ENCODE assay signal across 25 cellular contexts in the genomic region with DNA sequence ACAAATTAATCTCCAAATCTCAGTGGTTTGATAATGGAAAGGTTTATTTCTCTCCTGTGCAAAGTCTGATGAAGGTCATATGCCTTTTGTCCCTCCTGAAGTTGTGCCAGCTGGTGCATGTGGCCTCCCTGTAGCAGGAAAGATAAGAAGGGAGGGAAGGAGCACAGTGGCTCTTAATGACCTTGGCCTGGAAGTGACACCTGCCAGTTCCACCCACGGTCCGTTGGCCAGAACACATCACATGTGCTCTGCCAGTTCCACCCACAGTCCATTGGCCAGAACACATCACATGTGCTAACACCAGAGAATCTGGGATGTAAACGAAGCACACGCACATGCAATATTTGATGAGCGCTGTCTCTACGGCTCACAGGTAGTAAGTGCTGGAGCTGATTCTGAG.
DNase-seq lines count a peak whose midpoint lies in the region; ATAC-seq, FAIRE-seq and TF ChIP-seq lines count a peak whose summit lies in the region.
"Had no signal": no experiment of that assay in that cellular context is flagged by ENCODE, and none has a peak within 500 bp of the region (broad histone marks: within the 10 kb centered on the region; RNA-seq: fewer than 3 reads in every experiment).

No MANE protein-coding gene starts in this region.

- H3K27me3 Mint-ChIP-seq in T-helper 17 cell = no peaks in the 10 kb centered on the region
- H3K27me3 Mint-ChIP-seq in activated CD8-positive, alpha-beta T cell treated with anti-CD3 and anti-CD28 coated beads, Interleukin-2, amount 10 ng/mL, durations not matched to agents 7 days and 5 days (ENCODE audit: low read depth) = no peaks in the 10 kb centered on the region
- H3K27me3 Mint-ChIP-seq: activated CD8-positive, alpha-beta T cell treated with anti-CD3 and anti-CD28 coated beads for 36 hours; central memory CD8-positive, alpha-beta T cell; stimulated activated naive CD8-positive, alpha-beta T cell treated with anti-CD3 and anti-CD28 coated beads, Interleukin-15, Interleukin-2, amounts not matched to agents 100 ng/mL and 50 ng/mL, for 24 hours had no signal

- no peak overlapping the region for H3K4me3 ChIP-seq in heart left ventricle
- no peak overlapping the region for H3K4me3 ChIP-seq in small intestine (ENCODE audit: low read depth in 1 of 2, low read length in 2 of 2)
- H3K4me3 ChIP-seq in foreskin fibroblast (ENCODE audit: low read depth in 1 of 2, low read length in 2 of 2) = no peak overlapping the region
- H3K4me3 ChIP-seq: gastrocnemius medialis, PC-9, smooth muscle cell, transverse colon had no signal

- intact Hi-C loops in heart left ventricle (cut with DNase I) = no loop called here

- DNase-seq in HEK293T (ENCODE audit: extremely low spot score) (no peak), T-helper 17 cell (no peak), heart left ventricle (peak in 4 of 5 donors; percentile 32 to 73 (median 46)), small intestine (peak; percentile 6), foreskin fibroblast (no peak), H4 (ENCODE audit: low spot score) (no peak)
- no peak for DNase-seq in activated CD8-positive, alpha-beta T cell treated with anti-CD3 and anti-CD28 coated beads, Interleukin-2, amount 10 ng/mL, durations not matched to agents 7 days and 5 days
- DNase-seq: activated CD4-positive, CD25-positive, alpha-beta regulatory T cell; activated CD8-positive, alpha-beta T cell treated with anti-CD3 and anti-CD28 coated beads for 36 hours; activated naive CD4-positive, alpha-beta T cell treated with Interleukin-2 at 50 U/mL for 16 hours; activated T-cell treated with anti-CD3 and anti-CD28 coated beads, Interleukin-2, amount 50 U/mL, for 1 hour; CD8-positive, alpha-beta T cell; DMS79 treated with DMSO at 0.1 percent for 48 hours; gastrocnemius medialis; HFFc6; MM.1S; NCI-H146; PC-9; stimulated activated CD4-positive, alpha-beta T cell treated with anti-CD3 and anti-CD28 coated beads, Interleukin-2, amount 100 ng/mL, for 48 hours; transverse colon had no signal

- H3K4me3 Mint-ChIP-seq in T-helper 17 cell = no peak overlapping the region
- no peak overlapping the region for H3K4me3 Mint-ChIP-seq in activated CD8-positive, alpha-beta T cell treated with anti-CD3 and anti-CD28 coated beads, Interleukin-2, amount 10 ng/mL, durations not matched to agents 7 days and 5 days
- H3K4me3 Mint-ChIP-seq: activated CD8-positive, alpha-beta T cell treated with anti-CD3 and anti-CD28 coated beads for 36 hours; CD8-positive, alpha-beta T cell; central memory CD8-positive, alpha-beta T cell; HFFc6; stimulated activated naive CD8-positive, alpha-beta T cell treated with anti-CD3 and anti-CD28 coated beads, Interleukin-15, Interleukin-2, amounts not matched to agents 100 ng/mL and 50 ng/mL, for 24 hours had no signal

- H3K9me3 Mint-ChIP-seq in activated CD8-positive, alpha-beta T cell treated with anti-CD3 and anti-CD28 coated beads, Interleukin-2, amount 10 ng/mL, durations not matched to agents 7 days and 5 days (ENCODE audit: insufficient read depth) = no peaks in the 10 kb centered on the region
- H3K9me3 Mint-ChIP-seq: activated CD8-positive, alpha-beta T cell treated with anti-CD3 and anti-CD28 coated beads for 36 hours; CD8-positive, alpha-beta T cell; central memory CD8-positive, alpha-beta T cell; HFFc6; stimulated activated naive CD8-positive, alpha-beta T cell treated with anti-CD3 and anti-CD28 coated beads, Interleukin-15, Interleukin-2, amounts not matched to agents 100 ng/mL and 50 ng/mL, for 24 hours had no signal

- no peak for ATAC-seq in T-helper 17 cell
- peak; percentile 61 to 93 (median 86) for ATAC-seq in heart left ventricle
- no peak for ATAC-seq in activated CD8-positive, alpha-beta T cell treated with anti-CD3 and anti-CD28 coated beads, Interleukin-2, amount 10 ng/mL, durations not matched to agents 7 days and 5 days
- ATAC-seq: activated CD8-positive, alpha-beta T cell treated with anti-CD3 and anti-CD28 coated beads for 36 hours; CD8-positive, alpha-beta T cell; gastrocnemius medialis; left lobe of liver had no signal

- POLR2A ChIA-PET in HEK293T (lab: Yijun Ruan, JAX) = no interaction called here
- POLR2A ChIA-PET in activated CD8-positive, alpha-beta T cell treated with anti-CD3 and anti-CD28 coated beads, Interleukin-2, amount 10 ng/mL, durations not matched to agents 7 days and 5 days (lab: Charles Lee) = no interaction called here

- H3K4me1 ChIP-seq in heart left ventricle (peaks cover 0 to 11% (median 0%) of the 10 kb centered on the region in 12 donors), small intestine (ENCODE audit: control insufficient read depth in 2 of 2, insufficient read depth in 1 of 2, low read depth in 1 of 2, low read length in 1 of 2) (no peaks in the 10 kb centered on the region)
- H3K4me1 ChIP-seq: gastrocnemius medialis, transverse colon had no signal

- peaks cover 11% of the 10 kb centered on the region for H3K4me1 Mint-ChIP-seq in T-helper 17 cell
- H3K4me1 Mint-ChIP-seq in activated CD8-positive, alpha-beta T cell treated with anti-CD3 and anti-CD28 coated beads, Interleukin-2, amount 10 ng/mL, durations not matched to agents 7 days and 5 days (ENCODE audit: low read depth) = peaks cover 7% of the 10 kb centered on the region

- H3K36me3 ChIP-seq in heart left ventricle (peaks cover 0 to 45% (median 0%) of the 10 kb centered on the region in 9 donors), small intestine (ENCODE audit: control insufficient read depth in 2 of 2, insufficient read depth in 2 of 2, low read length in 2 of 2) (no peaks in the 10 kb centered on the region)
- H3K36me3 ChIP-seq: gastrocnemius medialis, transverse colon had no signal

- H3K27ac ChIP-seq in heart left ventricle (peak overlapping the region in 1 of 12 donors; percentile 18), small intestine (ENCODE audit: low read depth in 1 of 2, low read length in 1 of 2) (no peak overlapping the region)
- H3K27ac ChIP-seq: gastrocnemius medialis, neutrophil, PC-9, transverse colon had no signal

- no peak for TF ChIP-seq CTCF in heart left ventricle (IDR thresholded peaks at IDR 0.05)
- TF ChIP-seq CTCF in foreskin fibroblast (IDR thresholded peaks at IDR 0.05; ENCODE audit: low read depth, low read length) = no peak

- peak overlapping the region; percentile 32 for H3K27ac Mint-ChIP-seq in T-helper 17 cell
- no peak overlapping the region for H3K27ac Mint-ChIP-seq in activated CD8-positive, alpha-beta T cell treated with anti-CD3 and anti-CD28 coated beads, Interleukin-2, amount 10 ng/mL, durations not matched to agents 7 days and 5 days
- H3K27ac Mint-ChIP-seq: CD8-positive, alpha-beta T cell; HFFc6 had no signal

- H3K9me3 ChIP-seq in T-helper 17 cell (ENCODE audit: control insufficient read depth, low read length, poor library complexity, severe bottlenecking) (no peaks in the 10 kb centered on the region), heart left ventricle (no peaks in the 10 kb centered on the region), small intestine (ENCODE audit: control insufficient read depth, low read depth) (no peaks in the 10 kb centered on the region)
- H3K9me3 ChIP-seq: gastrocnemius medialis, neutrophil, transverse colon had no signal

- FAIRE-seq in small intestine (lab: Jason Lieb, UNC) = no peak

- CTCF ChIA-PET in HEK293T (lab: Yijun Ruan, JAX) = no interaction called here
- CTCF ChIA-PET in activated CD8-positive, alpha-beta T cell treated with anti-CD3 and anti-CD28 coated beads, Interleukin-2, amount 10 ng/mL, durations not matched to agents 7 days and 5 days (lab: Charles Lee) = no interaction called here

- H3K36me3 Mint-ChIP-seq in T-helper 17 cell (ENCODE audit: low read depth) = peaks cover 8% of the 10 kb centered on the region
- peaks cover 57% of the 10 kb centered on the region for H3K36me3 Mint-ChIP-seq in activated CD8-positive, alpha-beta T cell treated with anti-CD3 and anti-CD28 coated beads, Interleukin-2, amount 10 ng/mL, durations not matched to agents 7 days and 5 days (ENCODE audit: low read depth)

- H3K27me3 ChIP-seq in heart left ventricle (no peaks in the 10 kb centered on the region), small intestine (ENCODE audit: control insufficient read depth in 2 of 2, insufficient read depth in 2 of 2, low read length in 2 of 2) (no peaks in the 10 kb centered on the region)
- H3K27me3 ChIP-seq: gastrocnemius medialis, neutrophil, transverse colon had no signal

- 54 to 64% (median 61%) methylated on average over 6 of the region's 6 CpGs for WGBS in heart left ventricle, 4 donors
- WGBS in small intestine, 3 donors = 33 to 63% (median 46%) methylated on average over 6 of the region's 6 CpGs

- no peak for TF ChIP-seq POLR2A in heart left ventricle (IDR thresholded peaks at IDR 0.05)

TF ChIP-seq in HEK293T, 16 proteins besides CTCF, POLR2A, EP300 and RAD21:
- TF ChIP-seq CTBP1 (IDR thresholded peaks at IDR 0.05; ENCODE audit: borderline replicate concordance) (no peak), L3MBTL2 (conservative IDR thresholded peaks at IDR 0.05) (peak; percentile 27; the same call in 1 of the 2 replicates)

Comparison
In these comparisons a context has a peak if more than half of its experiments do, and no peak if none do; other contexts are left out.
1. DNase-seq: peak in heart left ventricle (4 of 5) and small intestine (single experiment); none in HEK293T (single experiment), T-helper 17 cell (0 of 3), foreskin fibroblast (0 of 2), H4 (single experiment) and activated CD8-positive, alpha-beta T cell treated with anti-CD3 and anti-CD28 coated beads, Interleukin-2, amount 10 ng/mL, durations not matched to agents 7 days and 5 days (single experiment).
2. ATAC-seq: peak in heart left ventricle (4 of 4); none in T-helper 17 cell (single experiment) and activated CD8-positive, alpha-beta T cell treated with anti-CD3 and anti-CD28 coated beads, Interleukin-2, amount 10 ng/mL, durations not matched to agents 7 days and 5 days (single experiment).